8 cellular contexts compared by ENCODE assay signal in the genomic region with DNA sequence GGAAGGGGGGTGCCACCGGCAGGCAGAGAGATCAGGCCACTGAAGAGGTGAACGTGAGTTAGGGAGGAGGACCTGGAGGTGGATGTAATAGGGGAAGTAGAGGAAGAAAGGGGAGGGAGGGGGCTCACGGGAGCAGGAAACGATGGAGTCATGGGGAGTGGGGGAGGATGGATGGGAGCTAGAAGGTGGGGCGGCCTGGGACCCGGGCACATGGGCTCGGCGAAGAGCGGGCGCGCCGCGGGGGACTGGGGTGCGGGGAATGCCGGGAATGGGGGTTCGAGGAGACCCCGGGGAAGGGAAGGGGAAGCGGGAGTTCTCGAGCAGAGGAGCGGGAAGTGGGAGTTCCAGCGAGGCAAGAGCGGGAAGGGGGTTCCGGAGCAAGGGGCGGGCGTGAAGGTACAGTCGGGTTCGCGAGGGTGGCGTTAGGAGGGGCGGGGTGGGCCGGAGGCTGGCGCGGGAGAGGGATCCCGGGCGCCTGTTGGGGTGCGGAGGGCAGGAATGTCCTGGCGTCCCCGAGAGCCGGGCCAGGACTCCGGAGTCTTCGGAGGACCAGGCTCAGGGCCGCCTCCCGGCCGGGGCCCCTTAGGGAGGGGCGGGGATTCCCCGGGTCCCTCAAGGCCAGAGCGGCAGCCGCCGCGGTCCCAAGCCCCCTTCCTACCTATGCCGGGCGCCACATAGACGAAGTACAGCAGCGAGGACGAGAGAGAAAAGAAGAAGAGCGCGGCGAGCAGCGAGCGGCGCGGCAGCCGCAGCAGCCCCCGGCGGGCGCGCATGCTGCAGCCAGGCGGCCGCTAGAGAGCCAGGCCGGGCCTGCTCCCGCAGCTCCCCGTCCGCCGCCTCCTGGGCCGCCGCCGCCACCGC. TPM values are rescaled to one million over a fixed set of nuclear protein-coding genes. Genes with fewer than 3 reads are reported as not detected.
A peak's percentile ranks its signal among the peaks of the same experiment; 100 is the strongest.
DNase-seq lines count a peak whose midpoint lies in the region; ATAC-seq and TF ChIP-seq lines count a peak whose summit lies in the region.

No MANE protein-coding gene starts in this region.

- H3K9ac ChIP-seq in PC-3 (ENCODE audit: low read length) (peak overlapping the region; percentile 90), rectal smooth muscle tissue (ENCODE audit: low read length) (peak overlapping the region; percentile 86)

- CTCF ChIA-PET in PC-3 (lab: Charles Lee): no interaction called here

- peak overlapping the region; percentile 91 for H3K27ac Mint-ChIP-seq in activated naive CD8-positive, alpha-beta T cell treated with anti-CD3 and anti-CD28 coated beads for 36 hours

- peak overlapping the region; percentile 90 for H3K4me2 ChIP-seq in PC-3 (ENCODE audit: low read length)

- peaks cover 34% of the 10 kb centered on the region for H3K4me1 Mint-ChIP-seq in activated naive CD8-positive, alpha-beta T cell treated with anti-CD3 and anti-CD28 coated beads for 36 hours

- H3K4me3 Mint-ChIP-seq in activated naive CD8-positive, alpha-beta T cell treated with anti-CD3 and anti-CD28 coated beads for 36 hours: peak overlapping the region; percentile 94

- ATAC-seq in GM18511 (IDR thresholded peaks at IDR 0.05; ENCODE audit: unreplicated experiment) (peak; percentile 46), HG03025 (IDR thresholded peaks at IDR 0.05; ENCODE audit: low FRiP score, unreplicated experiment) (peak; percentile 37), PC-3 (peak; percentile 42), left cardiac atrium (peak; percentile 40 to 62)

- POLR2A ChIA-PET in PC-3 (lab: Charles Lee; ENCODE audit: unreplicated experiment): no interaction called here

- no TSS peak for BruUV-seq in PC-3 (replicated peaks; lab: Mats Ljungman, UMichigan)

- peak overlapping the region; percentile 72 for H2AFZ ChIP-seq in PC-3 (ENCODE audit: low read length)

- no peak for TF ChIP-seq CTCF in PC-3 (conservative IDR thresholded peaks at IDR 0.05; ENCODE audit: low read depth, low read length)

- peak overlapping the region; percentile 31 for H3K27ac ChIP-seq in PC-3 (ENCODE audit: low read length)
- H3K27ac ChIP-seq in rectal smooth muscle tissue (ENCODE audit: low read depth, low read length): peak overlapping the region; percentile 89

- H3F3A ChIP-seq in PC-3 (ENCODE audit: low read length, unreplicated experiment): no peaks in the 10 kb centered on the region

- intact Hi-C loops in PC-3 (cut with micrococcal nuclease): loop anchor here (5.0 kb wide), 1 partner anchor 36 kb away; no protein-coding TSS in a partner anchor
- intact Hi-C loops in left cardiac atrium (cut with DNase I): loop anchor here (5.0 to 10.0 kb wide), 2 partner anchors 76 to 102 kb away; partner anchors contain the start of gene SLC9A8 (in 2 of the 2)

- no peaks in the 10 kb centered on the region for H3K9me3 ChIP-seq in PC-3 (ENCODE audit: low read length)

- no peaks in the 10 kb centered on the region for H3K9me3 Mint-ChIP-seq in activated naive CD8-positive, alpha-beta T cell treated with anti-CD3 and anti-CD28 coated beads for 36 hours

- DNase-seq in 8988T (peak; percentile 32), PC-3 (no peak), left cardiac atrium (peak; percentile 57), NCI-H1436 treated with DMSO at 0.1 percent for 48 hours (lab: John Stamatoyannopoulos, UW) (no peak)
- no peak for DNase-seq in activated naive CD8-positive, alpha-beta T cell treated with anti-CD3 and anti-CD28 coated beads for 36 hours

- H3K27me3 Mint-ChIP-seq in activated naive CD8-positive, alpha-beta T cell treated with anti-CD3 and anti-CD28 coated beads for 36 hours: no peaks in the 10 kb centered on the region

- H3K79me2 ChIP-seq in PC-3 (ENCODE audit: low read length): peaks cover 60% of the 10 kb centered on the region

- H3K4me1 ChIP-seq in PC-3 (ENCODE audit: insufficient read depth, low read length): peaks cover 32% of the 10 kb centered on the region
- H3K4me1 ChIP-seq in rectal smooth muscle tissue (ENCODE audit: control insufficient read depth, insufficient read depth, low read length): peaks cover 13% of the 10 kb centered on the region

- H3K36me3 ChIP-seq in PC-3 (ENCODE audit: low read depth, low read length) (no peaks in the 10 kb centered on the region), rectal smooth muscle tissue (ENCODE audit: control insufficient read depth, insufficient read depth, low read length) (no peaks in the 10 kb centered on the region)

- H3K36me3 Mint-ChIP-seq in activated naive CD8-positive, alpha-beta T cell treated with anti-CD3 and anti-CD28 coated beads for 36 hours: peaks cover 15% of the 10 kb centered on the region

- no peaks in the 10 kb centered on the region for H3K27me3 ChIP-seq in PC-3 (ENCODE audit: low read length)
- no peaks in the 10 kb centered on the region for H3K27me3 ChIP-seq in rectal smooth muscle tissue (ENCODE audit: control insufficient read depth, insufficient read depth, low read length)

- no peaks in the 10 kb centered on the region for H3K9me2 ChIP-seq in PC-3 (replicated peaks; ENCODE audit: low read length)

- H4K20me1 ChIP-seq in PC-3 (ENCODE audit: low read length): peaks cover 25% of the 10 kb centered on the region

- H3K4me3 ChIP-seq in PC-3 (ENCODE audit: low read length): peak overlapping the region; percentile 87
- H3K4me3 ChIP-seq in rectal smooth muscle tissue (ENCODE audit: low read length): peak overlapping the region; percentile 66

RNA-seq across cellular contexts. Expression of gene B4GALT5, which starts 0.5 kb away (rescaled TPM):
- 18.1 and 24.1 TPM in 2 replicates for total RNA-seq in PC-3 (2014; rRNA removed)
- 10 to 100 TPM; 22.4 to 23.3 TPM for total RNA-seq in activated naive CD8-positive, alpha-beta T cell treated with anti-CD3 and anti-CD28 coated beads for 36 hours
- total RNA-seq in left cardiac atrium: 10 to 100 TPM; 24.1 to 32.6 TPM

Comparison
In these comparisons a context has a peak if more than half of its experiments do, and no peak if none do; other contexts are left out.
1. DNase-seq: peak in 8988T (single experiment) and left cardiac atrium (single experiment); none in PC-3 (single experiment), activated naive CD8-positive, alpha-beta T cell treated with anti-CD3 and anti-CD28 coated beads for 36 hours (single experiment) and NCI-H1436 treated with DMSO at 0.1 percent for 48 hours (single experiment).
2. Peak in every context shown above with its lines, with median percentiles within 50 percentile points of each other: ATAC-seq.